8 cellular contexts compared by ENCODE assay signal in genomic region chr5:154446183-154447073, GRCh38. TPM values are rescaled to one million over a fixed set of nuclear protein-coding genes. Genes with fewer than 3 reads are reported as not detected.
A peak's percentile ranks its signal among the peaks of the same experiment; 100 is the strongest.
DNase-seq lines count a peak whose midpoint lies in the region; ATAC-seq and TF ChIP-seq lines count a peak whose summit lies in the region.

No MANE protein-coding gene starts in this region.

- H3K27me3 ChIP-seq in brain microvascular endothelial cell (replicated peaks) = no peaks in the 10 kb centered on the region
- H3K27me3 ChIP-seq in iPS-20b (ENCODE audit: insufficient read depth, low read length) = peaks cover 20% of the 10 kb centered on the region; the same call in 1 of the 2 replicates
- no peaks in the 10 kb centered on the region for H3K27me3 ChIP-seq in gastrocnemius medialis

- H3K36me3 ChIP-seq in brain microvascular endothelial cell (replicated peaks) = peaks cover 10% of the 10 kb centered on the region
- peaks cover 10% of the 10 kb centered on the region for H3K36me3 ChIP-seq in iPS-20b (ENCODE audit: insufficient read depth, low read depth, low read length)
- peaks cover 0 to 9% of the 10 kb centered on the region in 2 donors for H3K36me3 ChIP-seq in gastrocnemius medialis

- H3K9me3 ChIP-seq in iPS-20b (ENCODE audit: insufficient read depth, low read depth, low read length) (no peaks in the 10 kb centered on the region), gastrocnemius medialis (no peaks in the 10 kb centered on the region)

- peak overlapping the region; percentile 78 for H3K27ac Mint-ChIP-seq in T-helper 2 cell treated with Interferon-gamma antibody and Interleukin-4, amounts not matched to agents 5 μg/mL and 100 μg/mL, for 36 hours

- peak overlapping the region; percentile 92 for H3K4me3 Mint-ChIP-seq in T-helper 2 cell treated with Interferon-gamma antibody and Interleukin-4, amounts not matched to agents 5 μg/mL and 100 μg/mL, for 36 hours

- peaks cover 6% of the 10 kb centered on the region for H3K4me1 ChIP-seq in iPS-20b (ENCODE audit: insufficient read depth, low read length)
- peaks cover 22 to 42% of the 10 kb centered on the region in 2 donors for H3K4me1 ChIP-seq in gastrocnemius medialis

- no peak for TF ChIP-seq POLR2A in gastrocnemius medialis (IDR thresholded peaks at IDR 0.05)

- no peaks in the 10 kb centered on the region for H3K9me3 Mint-ChIP-seq in T-helper 2 cell treated with Interferon-gamma antibody and Interleukin-4, amounts not matched to agents 5 μg/mL and 100 μg/mL, for 36 hours

- H3K27ac ChIP-seq in brain microvascular endothelial cell (no peak overlapping the region), iPS-20b (ENCODE audit: low read length) (no peak overlapping the region), gastrocnemius medialis (peak overlapping the region; percentile 62 to 84 (median 78))

- H3K27me3 Mint-ChIP-seq in T-helper 2 cell treated with Interferon-gamma antibody and Interleukin-4, amounts not matched to agents 5 μg/mL and 100 μg/mL, for 36 hours (ENCODE audit: low read depth) = no peaks in the 10 kb centered on the region

- ATAC-seq in GM19025 (IDR thresholded peaks at IDR 0.05; ENCODE audit: low read depth, unreplicated experiment) = peak; percentile 27
- peak; percentile 27 for ATAC-seq in HG03354 (IDR thresholded peaks at IDR 0.05; ENCODE audit: poor library complexity, severe bottlenecking, unreplicated experiment)
- ATAC-seq in gastrocnemius medialis = peak; percentile 37 to 40

- intact Hi-C loops in gastrocnemius medialis (cut with DNase I; ENCODE audit: low total_unique reads) = loop anchor here (5.0 kb wide), 2 partner anchors 254 to 404 kb away; partner anchors contain the start of gene GALNT10

- peaks cover 43% of the 10 kb centered on the region for H3K4me1 Mint-ChIP-seq in T-helper 2 cell treated with Interferon-gamma antibody and Interleukin-4, amounts not matched to agents 5 μg/mL and 100 μg/mL, for 36 hours (ENCODE audit: low read depth)

- in situ Hi-C loops in brain microvascular endothelial cell (cut with HindIII; ENCODE audit: low pct_ligation_motif_present, low sequenced_read_pairs) (no loop called here), gastrocnemius medialis (cut with MboI; ENCODE audit: low sequenced_read_pairs in 4 of 4) (no loop called here)

- H3K4me3 ChIP-seq in brain microvascular endothelial cell (ENCODE audit: low read depth, low read length) (peak overlapping the region; percentile 93), iPS-20b (ENCODE audit: low read length) (peak overlapping the region; percentile 78), gastrocnemius medialis (peak overlapping the region; percentile 74 to 88 (median 85))

- H3K36me3 Mint-ChIP-seq in T-helper 2 cell treated with Interferon-gamma antibody and Interleukin-4, amounts not matched to agents 5 μg/mL and 100 μg/mL, for 36 hours (ENCODE audit: low read depth) = peaks cover 34% of the 10 kb centered on the region

- TF ChIP-seq CTCF in brain microvascular endothelial cell (IDR thresholded peaks at IDR 0.05; ENCODE audit: low read depth, low read length, missing control alignments) (no peak), gastrocnemius medialis (IDR thresholded peaks at IDR 0.05 in 4 of 5, conservative IDR thresholded peaks at IDR 0.05 in 1 of 5) (no peak)

- peak; percentile 66 for DNase-seq in AG08395 (ENCODE audit: low spot score)
- peak; percentile 27 for DNase-seq in T-helper 2 cell treated with Interferon-gamma antibody and Interleukin-4, amounts not matched to agents 5 μg/mL and 100 μg/mL, for 36 hours (ENCODE audit: low spot score)
- peak; percentile 77 for DNase-seq in brain microvascular endothelial cell
- DNase-seq in gastrocnemius medialis = peak in 1 of 2 donors; percentile 13
- no peak for DNase-seq in SIG-M5 (lab: John Stamatoyannopoulos, UW)

- peak overlapping the region; percentile 42; the same call in 1 of the 2 replicates for H3K9ac ChIP-seq in iPS-20b (ENCODE audit: low read depth, low read length)

RNA-seq across cellular contexts. Expression of gene SAP30L, which starts 0.6 kb away (rescaled TPM):
- total RNA-seq in gastrocnemius medialis = 10 to 100 TPM; 18.8 to 35.6 (median 25.5) TPM

RNA-seq across cellular contexts. Expression of gene HAND1, which starts 31.6 kb away (rescaled TPM):
- not detected for total RNA-seq in gastrocnemius medialis

Comparison
In these comparisons a context has a peak if more than half of its experiments do, and no peak if none do; other contexts are left out.
1. H3K27ac ChIP-seq: peak in gastrocnemius medialis (4 of 4); none in brain microvascular endothelial cell (single experiment) and iPS-20b (single experiment).
2. Peak in every context shown above with its lines, with median percentiles within 50 percentile points of each other: ATAC-seq and H3K4me3 ChIP-seq.